16 cellular contexts compared by ENCODE assay signal in genomic region chr22:20397498-20397897, GRCh38. TPM values are rescaled to one million over a fixed set of nuclear protein-coding genes. Genes with fewer than 3 reads are reported as not detected.
DNase-seq lines count a peak whose midpoint lies in the region; ATAC-seq and TF ChIP-seq lines count a peak whose summit lies in the region.
"Had no signal": no experiment of that assay in that cellular context is flagged by ENCODE, and none has a peak within 500 bp of the region (broad histone marks: within the 10 kb centered on the region; RNA-seq: fewer than 3 reads in every experiment).

No MANE protein-coding gene starts in this region.

- POLR2A ChIA-PET in HEK293 (lab: Yijun Ruan, JAX), result no interaction called here

- H3K4me1 ChIP-seq in HEK293 (ENCODE audit: control insufficient read depth, insufficient read depth, low read length), result 0 out of 2 replicates have a peak, but pooled peaks cover 2% of the 10 kb centered on the region
- H3K4me1 ChIP-seq: BE2C had no signal

- CTCF ChIA-PET in HEK293 (lab: Yijun Ruan, JAX), result interaction anchor here (0.6 kb wide), 1 partner anchor 254 kb away, joined by 3 read pairs; no protein-coding TSS in a partner anchor

- no peaks in the 10 kb centered on the region for H3K9me3 ChIP-seq in HEK293 (ENCODE audit: control insufficient read depth, insufficient read depth, low read depth, low read length)
- H3K9me3 ChIP-seq: BE2C had no signal

- DNase-seq in neural crest cell (ENCODE audit: low read depth, low spot score), result no peak
- DNase-seq in NCI-H446 treated with DMSO at 0.1 percent for 48 hours (lab: John Stamatoyannopoulos, UW), result no peak
- DNase-seq in NOMO-1 (lab: John Stamatoyannopoulos, UW; ENCODE audit: unreplicated experiment in 2 of 2), result no peak
- DNase-seq: ACHN; BE2C; Calu3; CD8-positive, alpha-beta T cell; DMS79 treated with DMSO at 0.1 percent for 48 hours; GF-D8; H9; IMR-90; KBM-7 had no signal

- H3K27ac Mint-ChIP-seq in brain, result peak overlapping the region in 2 of 5 experiments; percentile 10 to 25
- no peak overlapping the region for H3K27ac Mint-ChIP-seq in neural crest cell (ENCODE audit: unreplicated experiment)
- H3K27ac Mint-ChIP-seq: CD14-positive monocyte; CD8-positive, alpha-beta T cell had no signal

- H3K4me3 Mint-ChIP-seq in brain, result peak overlapping the region in 4 of 5 experiments; percentile 50 to 94 (median 54)
- H3K4me3 Mint-ChIP-seq in neural crest cell, result peak overlapping the region; percentile 94
- H3K4me3 Mint-ChIP-seq: CD14-positive monocyte; CD8-positive, alpha-beta T cell; H9 had no signal

- peaks cover 0 to 29% of the 10 kb centered on the region in 2 experiments; a peak in 1 of 3 replicates for H3K36me3 ChIP-seq in HEK293 (ENCODE audit: control insufficient read depth in 2 of 2, insufficient read depth in 1 of 2, low read length in 2 of 2)
- H3K36me3 ChIP-seq: BE2C had no signal

- ATAC-seq in HG03025 (IDR thresholded peaks at IDR 0.05; ENCODE audit: low FRiP score, unreplicated experiment), result no peak
- ATAC-seq: CD8-positive, alpha-beta T cell had no signal

- TF ChIP-seq CTCF in HEK293 (tag by site-specific recombination; IDR thresholded peaks at IDR 0.05) (no peak), brain (conservative IDR thresholded peaks at IDR 0.05) (no peak), neural crest cell (conservative IDR thresholded peaks at IDR 0.05) (no peak)

- H3K9me3 Mint-ChIP-seq in brain (peaks cover 0 to 8% (median 0%) of the 10 kb centered on the region in 5 experiments), neural crest cell (no peaks in the 10 kb centered on the region)
- H3K9me3 Mint-ChIP-seq: CD8-positive, alpha-beta T cell; H9 had no signal

- H3K4me1 Mint-ChIP-seq in brain (peaks cover 66% of the 10 kb centered on the region), neural crest cell (peaks cover 47% of the 10 kb centered on the region)

- H3K36me3 Mint-ChIP-seq in brain, result peaks cover 54% of the 10 kb centered on the region
- H3K36me3 Mint-ChIP-seq in neural crest cell (ENCODE audit: low read depth), result peaks cover 11% of the 10 kb centered on the region

- H3K27me3 Mint-ChIP-seq in brain, result no peaks in the 10 kb centered on the region
- H3K27me3 Mint-ChIP-seq in neural crest cell (ENCODE audit: low read depth), result no peaks in the 10 kb centered on the region

- no peak overlapping the region for H3K4me3 ChIP-seq in HEK293 (ENCODE audit: low read depth, low read length)

- no peak overlapping the region for H3K27ac ChIP-seq in HEK293 (ENCODE audit: extremely low read depth, low read depth, low read length)

TF ChIP-seq in HEK293, 187 proteins besides CTCF, POLR2A, EP300 and RAD21:
- TF ChIP-seq ZNF155 (tag by site-specific recombination; IDR thresholded peaks at IDR 0.05) (no peak), ZNF146 (tag by site-specific recombination; IDR thresholded peaks at IDR 0.05) (peak; percentile 89)

RNA-seq across cellular contexts. Expression of gene ZNF74, which starts 3.5 kb away (rescaled TPM):
- 19.6 TPM for polyA plus RNA-seq in brain (ENCODE audit: insufficient read depth, low read depth, low replicate concordance)
- total RNA-seq in neural crest cell, result 54.2 and 55.1 TPM in 2 replicates

RNA-seq across cellular contexts. Expression of gene SCARF2, which starts 40.1 kb away (rescaled TPM):
- polyA plus RNA-seq in brain (ENCODE audit: insufficient read depth, low read depth, low replicate concordance), result 1.9 TPM
- 23.1 and 23.4 TPM in 2 replicates for total RNA-seq in neural crest cell
